ENCODE assay signal across 12 cellular contexts in genomic region chr10:44382981-44383748, GRCh38. TPM values are rescaled to one million over a fixed set of nuclear protein-coding genes. Genes with fewer than 3 reads are reported as not detected.
A peak's percentile ranks its signal among the peaks of the same experiment; 100 is the strongest.
DNase-seq lines count a peak whose midpoint lies in the region; ATAC-seq and TF ChIP-seq lines count a peak whose summit lies in the region.
"Had no signal": no experiment of that assay in that cellular context is flagged by ENCODE, and none has a peak within 500 bp of the region (broad histone marks: within the 10 kb centered on the region; RNA-seq: fewer than 3 reads in every experiment).

No MANE protein-coding gene starts in this region.

- no peaks in the 10 kb centered on the region for H3K9me3 ChIP-seq in breast epithelium
- no peaks in the 10 kb centered on the region for H3K9me3 ChIP-seq in heart left ventricle
- H3K9me3 ChIP-seq in vagina = no peaks in the 10 kb centered on the region

- DNase-seq in breast epithelium (ENCODE audit: low spot score in 2 of 2) (no peak), MCF 10A (ENCODE audit: unreplicated experiment) (no peak), heart left ventricle (no peak), osteocyte (ENCODE audit: extremely low spot score, unreplicated experiment) (peak; percentile 63), vagina (ENCODE audit: extremely low spot score in 2 of 2) (peak; percentile 80 to 95), natural killer cell (no peak), HuH-7.5 (ENCODE audit: low spot score) (no peak)
- DNase-seq in activated T-helper 2 cell treated with anti-CD3 and anti-CD28 coated beads, Interferon-gamma antibody, Interleukin-2, Interleukin-4, amounts not matched to agents 10 μg/mL and 5 μg/mL and 100 μg/mL, durations not matched to agents 14 hours and 24 hours and 36 hours (ENCODE audit: low spot score) = no peak
- DNase-seq: NCI-H345; stimulated activated CD4-positive, alpha-beta T cell treated with anti-CD3 and anti-CD28 coated beads, Interleukin-12 subunit alpha, Interleukin-12 subunit beta, amount 100 ng/mL, for 4 hours had no signal

- POLR2A ChIA-PET in MCF 10A (lab: Yijun Ruan, JAX) = no interaction called here

- H3K27me3 Mint-ChIP-seq in MCF 10A (ENCODE audit: insufficient read depth, unreplicated experiment) (peaks cover 28% of the 10 kb centered on the region), osteocyte (ENCODE audit: unreplicated experiment) (peaks cover 6% of the 10 kb centered on the region), natural killer cell (ENCODE audit: low read depth in 2 of 2) (peaks cover 26 to 44% of the 10 kb centered on the region in 2 donors)
- H3K27me3 Mint-ChIP-seq in activated T-helper 2 cell treated with anti-CD3 and anti-CD28 coated beads, Interferon-gamma antibody, Interleukin-2, Interleukin-4, amounts not matched to agents 10 μg/mL and 5 μg/mL and 100 μg/mL, durations not matched to agents 14 hours and 24 hours and 36 hours (ENCODE audit: low read depth) = peaks cover 30% of the 10 kb centered on the region

- intact Hi-C loops in breast epithelium (cut with DNase I; ENCODE audit: low total_unique reads) = no loop called here
- intact Hi-C loops in MCF 10A (cut with micrococcal nuclease) = no loop called here
- intact Hi-C loops in heart left ventricle (cut with DNase I) = loop anchor here in 8 of 10 donors (5.0 to 10.0 kb wide), 9 partner anchors 71 to 588 kb away; no protein-coding TSS in a partner anchor
- intact Hi-C loops in vagina (cut with DNase I) = loop anchor here (5.0 to 10.0 kb wide), 2 partner anchors 71 to 482 kb away; no protein-coding TSS in a partner anchor
- intact Hi-C loops in natural killer cell (cut with micrococcal nuclease) = no loop called here
- intact Hi-C loops in activated T-helper 2 cell treated with anti-CD3 and anti-CD28 coated beads, Interferon-gamma antibody, Interleukin-2, Interleukin-4, amounts not matched to agents 10 μg/mL and 5 μg/mL and 100 μg/mL, durations not matched to agents 14 hours and 24 hours and 36 hours (cut with micrococcal nuclease) = loop anchor here (10.0 kb wide), 1 partner anchor 472 kb away; no protein-coding TSS in a partner anchor

- H3K27ac Mint-ChIP-seq in MCF 10A (ENCODE audit: low read depth, unreplicated experiment) (no peak overlapping the region), osteocyte (ENCODE audit: unreplicated experiment) (no peak overlapping the region), natural killer cell (no peak overlapping the region)
- H3K27ac Mint-ChIP-seq in activated T-helper 2 cell treated with anti-CD3 and anti-CD28 coated beads, Interferon-gamma antibody, Interleukin-2, Interleukin-4, amounts not matched to agents 10 μg/mL and 5 μg/mL and 100 μg/mL, durations not matched to agents 14 hours and 24 hours and 36 hours = no peak overlapping the region
- H3K27ac Mint-ChIP-seq: stimulated activated naive CD8-positive, alpha-beta T cell treated with anti-CD3 and anti-CD28 coated beads, Interleukin-15, Interleukin-2, amounts not matched to agents 100 ng/mL and 50 ng/mL, for 24 hours had no signal

- H3K9me3 Mint-ChIP-seq in MCF 10A (ENCODE audit: unreplicated experiment) = no peaks in the 10 kb centered on the region
- no peaks in the 10 kb centered on the region for H3K9me3 Mint-ChIP-seq in osteocyte (ENCODE audit: unreplicated experiment)
- H3K9me3 Mint-ChIP-seq in natural killer cell = no peaks in the 10 kb centered on the region
- H3K9me3 Mint-ChIP-seq in activated T-helper 2 cell treated with anti-CD3 and anti-CD28 coated beads, Interferon-gamma antibody, Interleukin-2, Interleukin-4, amounts not matched to agents 10 μg/mL and 5 μg/mL and 100 μg/mL, durations not matched to agents 14 hours and 24 hours and 36 hours = no peaks in the 10 kb centered on the region
- H3K9me3 Mint-ChIP-seq: IgD-negative memory B cell; stimulated activated naive CD8-positive, alpha-beta T cell treated with anti-CD3 and anti-CD28 coated beads, Interleukin-15, Interleukin-2, amounts not matched to agents 100 ng/mL and 50 ng/mL, for 24 hours had no signal

- H3K4me1 ChIP-seq in breast epithelium (no peaks in the 10 kb centered on the region), heart left ventricle (peaks cover 0 to 60% (median 19%) of the 10 kb centered on the region in 12 donors), vagina (peaks cover 35% of the 10 kb centered on the region)

- WGBS in heart left ventricle, 4 donors = 45 to 53% (median 48%) methylated on average over 8 to 15 of the region's 15 CpGs

- H3K27ac ChIP-seq in breast epithelium (peak overlapping the region; percentile 59 to 84), heart left ventricle (peak overlapping the region in 11 of 12 donors; percentile 52 to 89 (median 79)), vagina (peak overlapping the region; percentile 79)

- peaks cover 0 to 25% of the 10 kb centered on the region in 2 donors for H3K27me3 ChIP-seq in breast epithelium
- H3K27me3 ChIP-seq in heart left ventricle = peaks cover 0 to 26% (median 0%) of the 10 kb centered on the region in 9 donors
- H3K27me3 ChIP-seq in vagina = no peaks in the 10 kb centered on the region

- no peak for TF ChIP-seq CTCF in breast epithelium (IDR thresholded peaks at IDR 0.05)
- no peak for TF ChIP-seq CTCF in MCF 10A (IDR thresholded peaks at IDR 0.05; ENCODE audit: unreplicated experiment)
- TF ChIP-seq CTCF in heart left ventricle (IDR thresholded peaks at IDR 0.05) = no peak
- TF ChIP-seq CTCF in osteocyte (IDR thresholded peaks at IDR 0.05) = no peak
- TF ChIP-seq CTCF in vagina (IDR thresholded peaks at IDR 0.05) = no peak
- no peak for TF ChIP-seq CTCF in natural killer cell (IDR thresholded peaks at IDR 0.05)

- no peaks in the 10 kb centered on the region for H3K4me1 Mint-ChIP-seq in MCF 10A (ENCODE audit: insufficient read depth, unreplicated experiment)
- peaks cover 38% of the 10 kb centered on the region for H3K4me1 Mint-ChIP-seq in osteocyte (ENCODE audit: unreplicated experiment)
- H3K4me1 Mint-ChIP-seq in natural killer cell = no peaks in the 10 kb centered on the region
- H3K4me1 Mint-ChIP-seq in activated T-helper 2 cell treated with anti-CD3 and anti-CD28 coated beads, Interferon-gamma antibody, Interleukin-2, Interleukin-4, amounts not matched to agents 10 μg/mL and 5 μg/mL and 100 μg/mL, durations not matched to agents 14 hours and 24 hours and 36 hours (ENCODE audit: low read depth) = no peaks in the 10 kb centered on the region

- BruUV-seq in MCF 10A (replicated peaks; lab: Mats Ljungman, UMichigan) = no TSS peak

- H3K36me3 Mint-ChIP-seq in MCF 10A (ENCODE audit: insufficient read depth, unreplicated experiment) (no peaks in the 10 kb centered on the region), osteocyte (ENCODE audit: unreplicated experiment) (peaks cover 29% of the 10 kb centered on the region), natural killer cell (no peaks in the 10 kb centered on the region)
- H3K36me3 Mint-ChIP-seq in activated T-helper 2 cell treated with anti-CD3 and anti-CD28 coated beads, Interferon-gamma antibody, Interleukin-2, Interleukin-4, amounts not matched to agents 10 μg/mL and 5 μg/mL and 100 μg/mL, durations not matched to agents 14 hours and 24 hours and 36 hours (ENCODE audit: low read depth) = no peaks in the 10 kb centered on the region

- no peak for ATAC-seq in heart left ventricle
- ATAC-seq in natural killer cell = no peak

- CTCF ChIA-PET in MCF 10A (lab: Yijun Ruan, JAX) = interaction anchor here (0.6 kb wide), 1 partner anchor 477 kb away, joined by 3 read pairs; no protein-coding TSS in a partner anchor

- H3K4me3 ChIP-seq in breast epithelium (peak overlapping the region; percentile 64 to 85 (median 81)), heart left ventricle (peak overlapping the region; percentile 67 to 92 (median 79)), vagina (peak overlapping the region; percentile 86)

- TF ChIP-seq POLR2A in breast epithelium (IDR thresholded peaks at IDR 0.05) = no peak
- TF ChIP-seq POLR2A in heart left ventricle (IDR thresholded peaks at IDR 0.05) = no peak
- no peak for TF ChIP-seq POLR2A in vagina (IDR thresholded peaks at IDR 0.05)

- H3K36me3 ChIP-seq in breast epithelium = no peaks in the 10 kb centered on the region
- H3K36me3 ChIP-seq in heart left ventricle = peaks cover 0 to 28% (median 22%) of the 10 kb centered on the region in 9 donors
- peaks cover 0 to 15% of the 10 kb centered on the region in 2 donors for H3K36me3 ChIP-seq in vagina

- H3K4me3 Mint-ChIP-seq in MCF 10A (ENCODE audit: unreplicated experiment) (no peak overlapping the region), osteocyte (ENCODE audit: unreplicated experiment) (peak overlapping the region; percentile 80), natural killer cell (no peak overlapping the region)
- no peak overlapping the region for H3K4me3 Mint-ChIP-seq in activated T-helper 2 cell treated with anti-CD3 and anti-CD28 coated beads, Interferon-gamma antibody, Interleukin-2, Interleukin-4, amounts not matched to agents 10 μg/mL and 5 μg/mL and 100 μg/mL, durations not matched to agents 14 hours and 24 hours and 36 hours (ENCODE audit: low read depth)
- H3K4me3 Mint-ChIP-seq: IgD-negative memory B cell; stimulated activated naive CD8-positive, alpha-beta T cell treated with anti-CD3 and anti-CD28 coated beads, Interleukin-15, Interleukin-2, amounts not matched to agents 100 ng/mL and 50 ng/mL, for 24 hours had no signal

RNA-seq across cellular contexts. Expression of gene CXCL12, which starts 1.7 kb away (rescaled TPM):
- 100 to 1,000 TPM in 2 of 3 donors, 10 to 100 TPM in 1; 66.4 to 164 (median 103) TPM for total RNA-seq in breast epithelium
- not detected in 2 replicates for total RNA-seq in MCF 10A (2022)
- total RNA-seq in heart left ventricle = 100 to 1,000 TPM in 7 of 9 donors, 10 to 100 TPM in 2; 70.6 to 203 (median 130) TPM
- 10 to 100 TPM; 56.4 to 71.4 TPM for polyA plus RNA-seq in heart left ventricle
- total RNA-seq in osteocyte = 153 and 169 TPM in 2 replicates
- total RNA-seq in vagina = 112 TPM
- not detected for total RNA-seq in natural killer cell
- total RNA-seq in activated T-helper 2 cell treated with anti-CD3 and anti-CD28 coated beads, Interferon-gamma antibody, Interleukin-2, Interleukin-4, amounts not matched to agents 10 μg/mL and 5 μg/mL and 100 μg/mL, durations not matched to agents 14 hours and 24 hours and 36 hours = not detected in 2 replicates
- polyA plus RNA-seq: IgD-negative memory B cell had no signal

Comparison
In these comparisons a context has a peak if more than half of its experiments do, and no peak if none do; other contexts are left out.
1. RNA of gene CXCL12, which starts 1.7 kb away (total RNA-seq): 153 to 169 TPM in osteocyte, 70.6 to 203 TPM in heart left ventricle, 112 TPM in vagina (single experiment) and 66.4 to 164 TPM in breast epithelium; not detected in MCF 10A, not detected in natural killer cell and not detected in activated T-helper 2 cell treated with anti-CD3 and anti-CD28 coated beads, Interferon-gamma antibody, Interleukin-2, Interleukin-4, amounts not matched to agents 10 μg/mL and 5 μg/mL and 100 μg/mL, durations not matched to agents 14 hours and 24 hours and 36 hours; every median in the first group is over 10 times any median in the second.
2. DNase-seq: peak in osteocyte (single experiment) and vagina (2 of 2); none in breast epithelium (0 of 2), MCF 10A (single experiment), heart left ventricle (0 of 5), natural killer cell (single experiment), activated T-helper 2 cell treated with anti-CD3 and anti-CD28 coated beads, Interferon-gamma antibody, Interleukin-2, Interleukin-4, amounts not matched to agents 10 μg/mL and 5 μg/mL and 100 μg/mL, durations not matched to agents 14 hours and 24 hours and 36 hours (single experiment) and HuH-7.5 (single experiment).
3. intact Hi-C loops: an anchor here in heart left ventricle (5.0 to 10.0 kb wide), vagina (5.0 to 10.0 kb wide) and activated T-helper 2 cell treated with anti-CD3 and anti-CD28 coated beads, Interferon-gamma antibody, Interleukin-2, Interleukin-4, amounts not matched to agents 10 μg/mL and 5 μg/mL and 100 μg/mL, durations not matched to agents 14 hours and 24 hours and 36 hours (10.0 kb wide); none called in breast epithelium, MCF 10A and natural killer cell.
4. Peak in every context shown above with its lines, with median percentiles within 50 percentile points of each other: H3K27ac ChIP-seq and H3K4me3 ChIP-seq.